25 cellular contexts compared by ENCODE assay signal in genomic region chr7:111475959-111476358, GRCh38.
"Had no signal": no experiment of that assay in that cellular context is flagged by ENCODE, and none has a peak within 500 bp of the region (broad histone marks: within the 10 kb centered on the region; RNA-seq: fewer than 3 reads in every experiment).

No MANE protein-coding gene starts in this region.

- ATAC-seq: activated CD4-positive, alpha-beta T cell treated with anti-CD3 and anti-CD28 coated beads for 36 hours; activated CD8-positive, alpha-beta memory T cell treated with anti-CD3 and anti-CD28 coated beads, Interleukin-2, amount 10 ng/mL, durations not matched to agents 7 days and 5 days; activated CD8-positive, alpha-beta T cell treated with anti-CD3 and anti-CD28 coated beads, Interleukin-2, amount 10 ng/mL, durations not matched to agents 7 days and 5 days; activated naive CD8-positive, alpha-beta T cell treated with anti-CD3 and anti-CD28 coated beads, Interleukin-2, amount 50 U/mL, for 24 hours had no signal

- H3K9me3 ChIP-seq: breast epithelium, colonic mucosa had no signal

- H3K4me1 ChIP-seq: breast epithelium, colonic mucosa had no signal

- DNase-seq: activated CD4-positive, alpha-beta memory T cell treated with anti-CD3 and anti-CD28 coated beads for 36 hours; activated CD4-positive, alpha-beta T cell treated with anti-CD3 and anti-CD28 coated beads for 36 hours; activated CD4-positive, alpha-beta T cell treated with anti-CD3 and anti-CD28 coated beads, Interleukin-2, amount 10 ng/mL, durations not matched to agents 24 days and 14 days; activated CD4-positive, CD25-positive, alpha-beta regulatory T cell; activated CD4-positive, CD25-positive, alpha-beta regulatory T cell treated with anti-CD3 and anti-CD28 coated beads, Interleukin-2, amount 50 U/mL, for 72 hours; activated CD8-positive, alpha-beta memory T cell treated with anti-CD3 and anti-CD28 coated beads, Interleukin-2, amount 10 ng/mL, durations not matched to agents 7 days and 5 days; activated CD8-positive, alpha-beta memory T cell treated with anti-CD3 and anti-CD28 coated beads, Interleukin-2, amount 50 U/mL, for 4 hours; activated CD8-positive, alpha-beta T cell treated with anti-CD3 and anti-CD28 coated beads, Interleukin-2, amount 10 ng/mL, durations not matched to agents 7 days and 5 days; activated effector memory CD4-positive, alpha-beta T cell treated with anti-CD3 and anti-CD28 coated beads, Interleukin-2, amount 50 U/mL, for 16 hours; activated naive CD4-positive, alpha-beta T cell treated with anti-CD3 and anti-CD28 coated beads for 36 hours; activated naive CD8-positive, alpha-beta T cell treated with anti-CD3 and anti-CD28 coated beads for 36 hours; activated naive CD8-positive, alpha-beta T cell treated with anti-CD3 and anti-CD28 coated beads, Interleukin-2, amount 50 U/mL, for 24 hours; activated T-cell treated with anti-CD3 and anti-CD28 coated beads, Interleukin-2, amount 50 U/mL, for 1 hour; activated T-cell treated with anti-CD3 and anti-CD28 coated beads, Interleukin-2, amount 50 U/mL, for 48 hours; central memory CD4-positive, alpha-beta T cell; cerebellar nuclear complex; colonic mucosa; effector CD8-positive, alpha-beta T cell; head of caudate nucleus; T-helper 2 cell had no signal

- H3K27ac ChIP-seq: ascending aorta, breast epithelium, cardiac muscle cell, colonic mucosa, esophagus muscularis mucosa had no signal

- H3K36me3 ChIP-seq: ascending aorta, breast epithelium, cardiac muscle cell, colonic mucosa, esophagus muscularis mucosa had no signal

- H3K4me3 ChIP-seq: ascending aorta, breast epithelium, cardiac muscle cell, colonic mucosa, esophagus muscularis mucosa had no signal

- H3K27me3 ChIP-seq: ascending aorta, breast epithelium, cardiac muscle cell, colonic mucosa, esophagus muscularis mucosa had no signal

- FAIRE-seq: frontal cortex had no signal
